In the genomic region with DNA sequence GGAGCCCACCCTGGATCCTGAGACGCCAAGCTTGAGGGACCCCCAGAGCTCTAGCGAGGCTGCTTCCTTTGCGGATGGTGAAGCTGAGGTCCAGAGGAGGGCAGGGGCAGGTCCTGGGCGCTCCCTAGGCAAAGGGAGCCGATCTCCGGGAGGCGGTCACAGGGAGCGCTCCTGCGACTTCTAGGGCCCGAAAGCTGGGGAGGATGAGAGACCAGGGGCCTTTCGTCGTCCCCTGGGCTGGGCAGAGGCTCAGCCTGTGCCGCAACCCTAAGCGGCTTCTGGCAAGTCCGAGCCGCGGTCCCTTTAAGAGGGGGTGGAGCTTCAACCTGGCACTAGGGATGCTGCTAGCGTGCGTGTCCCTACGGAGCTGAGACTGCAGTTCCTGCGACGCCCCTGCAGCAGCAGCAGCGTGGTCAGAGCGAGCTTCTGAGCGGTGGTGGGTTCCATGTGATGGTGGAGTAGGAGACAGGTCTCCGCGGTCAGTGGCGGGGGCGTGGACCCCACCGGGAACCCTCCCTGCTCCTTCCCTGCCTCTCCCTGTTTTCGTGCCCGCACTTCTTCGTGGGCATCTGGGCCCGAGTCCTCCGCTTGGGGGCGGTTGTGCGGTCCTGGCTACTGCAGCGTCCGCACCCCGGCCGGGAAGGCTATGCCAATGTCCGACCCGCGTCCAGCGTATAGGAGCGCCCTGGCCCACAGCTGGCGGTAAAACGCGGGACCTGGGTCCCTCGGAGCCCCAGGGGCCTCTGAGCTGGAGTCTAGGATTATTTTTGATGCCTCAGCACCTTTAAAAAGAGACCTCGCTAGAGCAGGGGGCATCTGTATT, we compare ENCODE assay signal across 9 cellular contexts.
DNase-seq lines count a peak whose midpoint lies in the region; ATAC-seq, FAIRE-seq and TF ChIP-seq lines count a peak whose summit lies in the region.
"Had no signal": no experiment of that assay in that cellular context is flagged by ENCODE, and none has a peak within 500 bp of the region (broad histone marks: within the 10 kb centered on the region; RNA-seq: fewer than 3 reads in every experiment).

No MANE protein-coding gene starts in this region.

- H3K4ac ChIP-seq in H1 (replicated peaks; ENCODE audit: insufficient read length, low read depth, low read length): no peak overlapping the region
- H3K4ac ChIP-seq in mesendoderm (ENCODE audit: low read depth, low read length): peak overlapping the region; percentile 50

- peaks cover 0 to 3% (median 1%) of the 10 kb centered on the region in 4 experiments; a peak in 3 of 8 replicates for H3K36me3 ChIP-seq in H1 (ENCODE audit: control insufficient read depth in 2 of 4, insufficient read depth in 4 of 4, low read length in 3 of 4)
- no peaks in the 10 kb centered on the region for H3K36me3 ChIP-seq in mesendoderm (ENCODE audit: control insufficient read depth, insufficient read depth, low read length)

- H3K23ac ChIP-seq in H1 (ENCODE audit: insufficient read length) (no peak overlapping the region), mesendoderm (ENCODE audit: low read length) (peak overlapping the region; percentile 6)

- TF ChIP-seq CTCF in C4-2B (conservative IDR thresholded peaks at IDR 0.05) (peak; percentile 53), H1 (IDR thresholded peaks at IDR 0.05; ENCODE audit: control extremely low read depth in 1 of 3, insufficient read depth in 1 of 3, low read depth in 1 of 3, low read length in 3 of 3) (peak in 2 of 3 experiments; percentile 24 to 26; a peak in 3 of 4 replicates)

- peak overlapping the region; percentile 58 to 81 (median 74) for H3K4me3 ChIP-seq in H1 (ENCODE audit: extremely low read depth in 1 of 4, insufficient read depth in 2 of 4, low read depth in 3 of 4, low read length in 4 of 4)
- H3K4me3 ChIP-seq in mesendoderm (ENCODE audit: low read length): peak overlapping the region; percentile 61

- H2AK5ac ChIP-seq in H1 (ENCODE audit: low read depth, low read length) (no peak overlapping the region), mesendoderm (ENCODE audit: low read length) (no peak overlapping the region)

- H2BK5ac ChIP-seq in H1 (ENCODE audit: low read depth, low read length) (no peak overlapping the region), mesendoderm (ENCODE audit: low read length) (no peak overlapping the region)

- peak overlapping the region; percentile 81 for H2AFZ ChIP-seq in H1 (ENCODE audit: low read length)

- no peak for TF ChIP-seq EP300 in H1 (IDR thresholded peaks at IDR 0.05; ENCODE audit: borderline replicate concordance in 1 of 2, low read depth in 2 of 2, low read length in 2 of 2)

- H3K9ac ChIP-seq in H1 (replicated peaks in 1 of 4; ENCODE audit: extremely low read depth in 1 of 4, low read depth in 3 of 4, low read length in 3 of 4): peak overlapping the region in 2 of 4 experiments; percentile 4; a peak in 2 of 7 replicates
- peak overlapping the region; percentile 73 for H3K9ac ChIP-seq in mesendoderm (ENCODE audit: low read length)

- no peak overlapping the region for H2BK15ac ChIP-seq in H1 (ENCODE audit: low read length)
- no peak overlapping the region for H2BK15ac ChIP-seq in mesendoderm (replicated peaks; ENCODE audit: low read depth)

- peak in 1 of 2 experiments; percentile 43; a peak in 1 of 3 replicates for TF ChIP-seq POLR2A in H1 (IDR thresholded peaks at IDR 0.05; ENCODE audit: control extremely low read depth in 1 of 2, low read depth in 2 of 2, low read length in 2 of 2)

- no peak overlapping the region for H4K91ac ChIP-seq in H1 (replicated peaks; ENCODE audit: insufficient read length, low read length)

- WGBS in H1 (ENCODE audit: extremely low coverage in 1 of 2, insufficient coverage in 1 of 2, insufficient read length in 1 of 2, insufficient replicate concordance in 2 of 2, low coverage in 1 of 2, low lambda C conversion rate in 2 of 2, missing lambda C conversion rate in 1 of 2), 2 experiments: 1% methylated on average over 46 of the region's 51 CpGs; no CpG with 5 or more reads in 1 of the 2 experiments
- no CpG with 5 or more reads among the region's 51 CpGs for WGBS in mesendoderm (ENCODE audit: extremely low coverage, insufficient coverage, low lambda C conversion rate)

- H4K5ac ChIP-seq in H1 (ENCODE audit: insufficient read length, low read depth, low read length): no peak overlapping the region
- H4K5ac ChIP-seq in mesendoderm (ENCODE audit: low read length): no peak overlapping the region

- H3K27ac ChIP-seq in C4-2B: peak overlapping the region; percentile 73
- 0 out of 2 replicates have a peak overlapping the region, but pooled peaks have one; percentile 42 for H3K27ac ChIP-seq in H1 (ENCODE audit: low read depth, low read length)
- H3K27ac ChIP-seq in mesendoderm (ENCODE audit: low read depth, low read length): no peak overlapping the region

- H4K8ac ChIP-seq in H1 (ENCODE audit: extremely low read depth, insufficient read depth, low read length) (peak overlapping the region; percentile 35; the same call in 1 of the 2 replicates), mesendoderm (ENCODE audit: low read depth, low read length) (no peak overlapping the region)

- no peak overlapping the region for H2BK12ac ChIP-seq in H1 (ENCODE audit: low read depth, low read length)

- H3K56ac ChIP-seq in H1 (replicated peaks; ENCODE audit: insufficient read length, low read depth, low read length) (no peak overlapping the region), mesendoderm (ENCODE audit: low read length) (peak overlapping the region; percentile 84)

- H3K79me1 ChIP-seq in H1 (ENCODE audit: low read depth, low read length) (no peaks in the 10 kb centered on the region), mesendoderm (ENCODE audit: low read length) (no peaks in the 10 kb centered on the region)

- no peak for FAIRE-seq in H1 (lab: Jason Lieb, UNC)
- FAIRE-seq: islet of Langerhans had no signal

- H3K79me2 ChIP-seq in H1 (ENCODE audit: control insufficient read depth in 1 of 2, insufficient read depth in 2 of 2, low read length in 2 of 2) (no peaks in the 10 kb centered on the region), mesendoderm (ENCODE audit: control insufficient read depth, insufficient read depth, low read length) (no peaks in the 10 kb centered on the region)

- TF ChIP-seq RAD21 in H1 (IDR thresholded peaks at IDR 0.05 in 1 of 2, conservative IDR thresholded peaks at IDR 0.05 in 1 of 2; ENCODE audit: low read depth in 2 of 2, low read length in 2 of 2): no peak; a peak in 1 of 4 replicates

- peak; percentile 100 for ATAC-seq in GM19328 (IDR thresholded peaks at IDR 0.05; ENCODE audit: unreplicated experiment)
- peak; percentile 99 for ATAC-seq in HG03460 (IDR thresholded peaks at IDR 0.05; ENCODE audit: unreplicated experiment)

- no peaks in the 10 kb centered on the region for H3K9me3 ChIP-seq in H1 (ENCODE audit: insufficient read depth in 2 of 2, low read depth in 1 of 2, low read length in 1 of 2)

- POLR2A ChIA-PET in H1 (lab: Charles Lee; ENCODE audit: partially characterized antibody): interaction anchor here (1.0 to 1.6 kb wide), 4 partner anchors 8 to 11 kb away, joined by 3 to 8 read pairs (median 4); no protein-coding TSS in a partner anchor

- H3K23me2 ChIP-seq in H1 (ENCODE audit: low read depth, low read length): peaks cover 4% of the 10 kb centered on the region; the same call in 1 of the 2 replicates

- H4K20me1 ChIP-seq in H1 (replicated peaks in 1 of 2; ENCODE audit: control insufficient read depth in 1 of 2, insufficient read depth in 2 of 2, low read length in 2 of 2): no peaks in the 10 kb centered on the region

- H3K4me1 ChIP-seq in H1 (replicated peaks in 1 of 4; ENCODE audit: control insufficient read depth in 3 of 4, insufficient read depth in 4 of 4, low read length in 3 of 4): no peaks in the 10 kb centered on the region
- no peaks in the 10 kb centered on the region for H3K4me1 ChIP-seq in mesendoderm (ENCODE audit: control insufficient read depth, low read depth, low read length)

- no peak overlapping the region for H2BK20ac ChIP-seq in H1 (ENCODE audit: low read length)

- no peaks in the 10 kb centered on the region for H3K27me3 ChIP-seq in H1 (replicated peaks in 1 of 4; ENCODE audit: control insufficient read depth in 3 of 4, extremely low read depth in 1 of 4, insufficient read depth in 3 of 4, low read length in 3 of 4)
- H3K27me3 ChIP-seq in mesendoderm (ENCODE audit: insufficient read depth, low read length, poor library complexity): no peaks in the 10 kb centered on the region

- DNase-seq in NCI-H82 (lab: John Stamatoyannopoulos, UW) (peak; percentile 96), H1 (ENCODE audit: low read depth in 1 of 2, low spot score in 2 of 2) (peak; percentile 64 to 81), mesendoderm (peak; percentile 91)
- peak; percentile 37 to 55 (median 46) for DNase-seq in activated CD8-positive, alpha-beta memory T cell treated with anti-CD3 and anti-CD28 coated beads for 48 hours (ENCODE audit: low read depth in 2 of 3, low spot score in 2 of 3)
- peak; percentile 40 for DNase-seq in stimulated activated CD8-positive, alpha-beta memory T cell treated with anti-CD3 and anti-CD28 coated beads, Interleukin-15, amount 100 ng/mL, for 1 hour (ENCODE audit: low read depth)

- CTCF ChIA-PET in H1 (lab: Charles Lee; ENCODE audit: partially characterized antibody): interaction anchor here (0.5 to 3.2 kb wide), 8 partner anchors 9 to 578 kb away, joined by 4 to 38 read pairs (median 5); partner anchors contain the start of gene MZT2A

- no peak overlapping the region for H3K14ac ChIP-seq in H1 (ENCODE audit: insufficient read length)

- H3K4me2 ChIP-seq in H1 (ENCODE audit: insufficient read depth in 1 of 2, low read depth in 2 of 2, low read length in 2 of 2) (peak overlapping the region; percentile 75 to 88), mesendoderm (ENCODE audit: low read length) (peak overlapping the region; percentile 38)

- no peak overlapping the region for H2BK120ac ChIP-seq in H1 (replicated peaks; ENCODE audit: low read depth, low read length)
- no peak overlapping the region for H2BK120ac ChIP-seq in mesendoderm (ENCODE audit: low read depth, low read length)

- H3K18ac ChIP-seq in H1 (ENCODE audit: extremely low read depth, low read length) (peak overlapping the region; percentile 60; the same call in 1 of the 2 replicates), mesendoderm (ENCODE audit: low read length) (no peak overlapping the region)

TF ChIP-seq in H1, 55 proteins besides CTCF, POLR2A, EP300 and RAD21 (continues in another document):
- TF ChIP-seq SP1 (IDR thresholded peaks at IDR 0.05; ENCODE audit: low read depth, low read length) (no peak), POLR2AphosphoS5 (IDR thresholded peaks at IDR 0.05; ENCODE audit: low read depth, low read length) (peak; percentile 86; the same call in 1 of the 2 replicates), PHF8 (conservative IDR thresholded peaks at IDR 0.05; ENCODE audit: low read depth, low read length) (0 out of 2 replicates have a peak, but pooled peaks have one; percentile 54), RBBP5 (IDR thresholded peaks at IDR 0.05; ENCODE audit: borderline replicate concordance, low read depth, low read length) (peak; percentile 93), BRCA1 (IDR thresholded peaks at IDR 0.05; ENCODE audit: low read depth, low read length) (no peak), EZH2 (IDR thresholded peaks at IDR 0.05; ENCODE audit: low read depth, low read length, severe bottlenecking) (no peak), ASH2L (IDR thresholded peaks at IDR 0.05; ENCODE audit: low read length) (peak; percentile 85), TCF12 (IDR thresholded peaks at IDR 0.05; ENCODE audit: low read depth, low read length) (no peak)

Comparison
In these comparisons a context has a peak if more than half of its experiments do, and no peak if none do; other contexts are left out.
1. DNase-seq: peak in every context shown above with its lines; median percentile 96 in NCI-H82; 91 in mesendoderm; 72 in H1; 46 in activated CD8-positive, alpha-beta memory T cell treated with anti-CD3 and anti-CD28 coated beads for 48 hours; 40 in stimulated activated CD8-positive, alpha-beta memory T cell treated with anti-CD3 and anti-CD28 coated beads, Interleukin-15, amount 100 ng/mL, for 1 hour.